Comparison of ENCODE assay signal across 8 cellular contexts in the genomic region with DNA sequence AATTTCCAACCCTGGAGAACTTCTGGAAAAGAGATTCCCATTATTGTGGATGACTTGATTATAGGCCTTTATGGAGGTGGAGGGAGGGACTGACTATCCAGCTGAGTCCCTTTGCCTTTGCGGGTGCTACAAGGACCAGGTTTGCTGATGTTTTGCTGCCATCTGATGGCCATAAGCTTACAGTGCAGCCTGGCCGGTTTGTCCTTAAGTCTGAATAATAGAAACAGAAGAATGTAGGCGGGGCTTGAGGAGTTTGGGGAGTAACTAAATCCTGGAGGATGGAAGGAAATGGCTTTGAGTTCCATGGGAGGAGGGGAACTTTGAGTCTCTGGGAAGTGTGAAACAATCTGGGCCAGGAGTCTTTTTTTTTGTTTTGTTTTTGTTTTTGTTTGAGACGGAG. TPM values are rescaled to one million over a fixed set of nuclear protein-coding genes. Genes with fewer than 3 reads are reported as not detected.
DNase-seq lines count a peak whose midpoint lies in the region; ATAC-seq and TF ChIP-seq lines count a peak whose summit lies in the region.

No MANE protein-coding gene starts in this region.

- H3K36me3 ChIP-seq in kidney epithelial cell (ENCODE audit: control insufficient read depth, insufficient read depth, low read length): no peaks in the 10 kb centered on the region

- peak; percentile 98 for DNase-seq in A172 (ENCODE audit: low spot score)
- peak; percentile 64 for DNase-seq in NCI-H345 (lab: John Stamatoyannopoulos, UW)
- DNase-seq in activated CD4-positive, CD25-positive, alpha-beta regulatory T cell (lab: John Stamatoyannopoulos, UW): peak; percentile 20 to 41 (median 32)
- DNase-seq in caudate nucleus (lab: John Stamatoyannopoulos, UW): peak in 54 of 61 donors; percentile 4 to 93 (median 50)
- DNase-seq in kidney epithelial cell (ENCODE audit: low read depth): peak; percentile 83
- DNase-seq in stimulated activated CD4-positive, alpha-beta T cell treated with anti-CD3 and anti-CD28 coated beads, Interleukin-4, amount 100 ng/mL, for 1 hour: peak; percentile 63

- H3K27me3 ChIP-seq in kidney epithelial cell (ENCODE audit: control insufficient read depth, insufficient read depth, low read length): no peaks in the 10 kb centered on the region

- peak; percentile 90 for TF ChIP-seq CTCF in kidney epithelial cell (IDR thresholded peaks at IDR 0.05; ENCODE audit: insufficient read depth, low read length, poor library complexity, severe bottlenecking)

- no peak overlapping the region for H3K27ac ChIP-seq in caudate nucleus (ENCODE audit: low read depth, low read length)

- H3K4me3 ChIP-seq in kidney epithelial cell (ENCODE audit: low read depth, low read length): no peak overlapping the region

- ATAC-seq in GM18511 (IDR thresholded peaks at IDR 0.05; ENCODE audit: unreplicated experiment) (peak; percentile 85), HG03135 (IDR thresholded peaks at IDR 0.05; ENCODE audit: unreplicated experiment) (peak; percentile 79)

RNA-seq across cellular contexts. Expression of gene CD1D, which starts 55.7 kb away (rescaled TPM):
- 1.6 and 4.4 TPM in 2 replicates for total RNA-seq in A172 (2014; rRNA removed; shearing (Covaris generic))
- total RNA-seq in kidney epithelial cell: 0.34 and 0.67 TPM in 2 replicates

Comparison
In these comparisons a context has a peak if more than half of its experiments do, and no peak if none do; other contexts are left out.
1. DNase-seq: peak in every context shown above with its lines; median percentile 98 in A172; 83 in kidney epithelial cell; 64 in NCI-H345; 63 in stimulated activated CD4-positive, alpha-beta T cell treated with anti-CD3 and anti-CD28 coated beads, Interleukin-4, amount 100 ng/mL, for 1 hour; 50 in caudate nucleus; 32 in activated CD4-positive, CD25-positive, alpha-beta regulatory T cell.